ENCODE assay signal across 9 cellular contexts in genomic region chr3:129195731-129196256, GRCh38. TPM values are rescaled to one million over a fixed set of nuclear protein-coding genes. Genes with fewer than 3 reads are reported as not detected.
A peak's percentile ranks its signal among the peaks of the same experiment; 100 is the strongest.
DNase-seq lines count a peak whose midpoint lies in the region; ATAC-seq, FAIRE-seq and TF ChIP-seq lines count a peak whose summit lies in the region.
"Had no signal": no experiment of that assay in that cellular context is flagged by ENCODE, and none has a peak within 500 bp of the region (broad histone marks: within the 10 kb centered on the region; RNA-seq: fewer than 3 reads in every experiment).

No MANE protein-coding gene starts in this region.

- peaks cover 2 to 55% (median 37%) of the 10 kb centered on the region in 9 donors for H3K4me1 ChIP-seq in heart right ventricle
- H3K4me1 ChIP-seq in sigmoid colon, result peaks cover 0 to 31% (median 28%) of the 10 kb centered on the region in 4 donors

- no peaks in the 10 kb centered on the region for H3K9me3 Mint-ChIP-seq in activated T-helper 17 cell treated with anti-CD3 and anti-CD28 coated beads, Interleukin-2, amount 50 U/mL, for 72 hours
- H3K9me3 Mint-ChIP-seq: activated B cell treated with CpG ODN at 0.5 μM for 24 hours had no signal

- H3K27me3 ChIP-seq in heart right ventricle (no peaks in the 10 kb centered on the region), sigmoid colon (no peaks in the 10 kb centered on the region)

- H3K4me3 ChIP-seq in heart right ventricle (peak overlapping the region in 2 of 10 donors; percentile 14), sigmoid colon (peak overlapping the region in 3 of 4 donors; percentile 16 to 22 (median 20))

- ATAC-seq in activated T-helper 17 cell treated with anti-CD3 and anti-CD28 coated beads, Interleukin-2, amount 50 U/mL, for 72 hours (replicated peaks), result peak; percentile 83
- ATAC-seq in heart right ventricle (peak; percentile 86 to 99 (median 94)), GM18907 (IDR thresholded peaks at IDR 0.05; ENCODE audit: unreplicated experiment) (no peak), HG03025 (IDR thresholded peaks at IDR 0.05; ENCODE audit: low FRiP score, unreplicated experiment) (no peak)

- no peak overlapping the region for H3K27ac Mint-ChIP-seq in activated T-helper 17 cell treated with anti-CD3 and anti-CD28 coated beads, Interleukin-2, amount 50 U/mL, for 72 hours
- H3K27ac Mint-ChIP-seq: activated B cell treated with CpG ODN at 0.5 μM for 24 hours had no signal

- WGBS in heart right ventricle, 2 donors, result 16 to 22% methylated on average over 6 of the region's 6 CpGs
- 35 to 40% methylated on average over 6 of the region's 6 CpGs for WGBS in sigmoid colon, 2 donors

- no peak overlapping the region for H3K4me3 Mint-ChIP-seq in activated T-helper 17 cell treated with anti-CD3 and anti-CD28 coated beads, Interleukin-2, amount 50 U/mL, for 72 hours
- H3K4me3 Mint-ChIP-seq: activated B cell treated with CpG ODN at 0.5 μM for 24 hours had no signal

- H3K9me3 ChIP-seq in heart right ventricle (no peaks in the 10 kb centered on the region), sigmoid colon (no peaks in the 10 kb centered on the region)

- H3K27me3 Mint-ChIP-seq in activated T-helper 17 cell treated with anti-CD3 and anti-CD28 coated beads, Interleukin-2, amount 50 U/mL, for 72 hours, result no peaks in the 10 kb centered on the region
- H3K27me3 Mint-ChIP-seq: activated B cell treated with CpG ODN at 0.5 μM for 24 hours had no signal

- H3K36me3 ChIP-seq in heart right ventricle (peaks cover 0 to 4% (median 0%) of the 10 kb centered on the region in 9 donors), sigmoid colon (no peaks in the 10 kb centered on the region)

- TF ChIP-seq CTCF in heart right ventricle (IDR thresholded peaks at IDR 0.05) (no peak), sigmoid colon (IDR thresholded peaks at IDR 0.05) (no peak)

- peak in 2 of 4 donors; percentile 4 to 43 for TF ChIP-seq EP300 in sigmoid colon (IDR thresholded peaks at IDR 0.05)

- DNase-seq in HTR-8/SVneo (ENCODE audit: insufficient read length, low spot score) (peak; percentile 60), heart right ventricle (peak in 1 of 2 donors; percentile 74), sigmoid colon (peak; percentile 88), OCI-M2 (lab: John Stamatoyannopoulos, UW; ENCODE audit: unreplicated experiment) (no peak), COR-L47 (lab: John Stamatoyannopoulos, UW) (no peak)
- DNase-seq: activated B cell treated with CpG ODN at 0.5 μM for 24 hours had no signal

- no peaks in the 10 kb centered on the region for H3K36me3 Mint-ChIP-seq in activated T-helper 17 cell treated with anti-CD3 and anti-CD28 coated beads, Interleukin-2, amount 50 U/mL, for 72 hours (ENCODE audit: low read depth)

- intact Hi-C loops in heart right ventricle (cut with DNase I), result loop anchor here in 2 of 10 donors (1.0 to 2.0 kb wide), 2 partner anchors 29 to 30 kb away; no protein-coding TSS in a partner anchor
- intact Hi-C loops in sigmoid colon (cut with DNase I), result loop anchor here (5.0 kb wide), 1 partner anchor 47 kb away; no protein-coding TSS in a partner anchor

- FAIRE-seq in HTR-8/SVneo (lab: Jason Lieb, UNC), result peak; percentile 16

- TF ChIP-seq POLR2A in sigmoid colon (IDR thresholded peaks at IDR 0.05), result no peak

- H3K4me1 Mint-ChIP-seq in activated T-helper 17 cell treated with anti-CD3 and anti-CD28 coated beads, Interleukin-2, amount 50 U/mL, for 72 hours, result no peaks in the 10 kb centered on the region

- H3K27ac ChIP-seq in heart right ventricle (peak overlapping the region; percentile 76 to 94 (median 88)), sigmoid colon (peak overlapping the region; percentile 73 to 88 (median 82))

RNA-seq across cellular contexts. Expression of gene CNBP, which starts 12.1 kb away (rescaled TPM):
- total RNA-seq in activated T-helper 17 cell treated with anti-CD3 and anti-CD28 coated beads, Interleukin-2, amount 50 U/mL, for 72 hours, result 100 to 1,000 TPM; 188 to 274 TPM
- total RNA-seq in heart right ventricle, result 100 to 1,000 TPM; 438 to 594 (median 487) TPM
- 100 to 1,000 TPM; 324 to 372 TPM for polyA plus RNA-seq in heart right ventricle
- total RNA-seq in sigmoid colon, result 100 to 1,000 TPM; 398 to 687 (median 623) TPM
- polyA plus RNA-seq in sigmoid colon, result 100 to 1,000 TPM; 251 to 392 (median 343) TPM

RNA-seq across cellular contexts. Expression of gene ISY1, which starts 34.9 kb away (rescaled TPM):
- 10 to 100 TPM; 59.3 to 70.9 TPM for total RNA-seq in activated T-helper 17 cell treated with anti-CD3 and anti-CD28 coated beads, Interleukin-2, amount 50 U/mL, for 72 hours
- total RNA-seq in heart right ventricle (10 to 100 TPM; 26.7 to 35.4 (median 29.7) TPM), sigmoid colon (10 to 100 TPM; 18.0 to 26.0 (median 22.5) TPM)
- polyA plus RNA-seq in heart right ventricle (10 to 100 TPM; 15.9 to 24.0 TPM), sigmoid colon (10 to 100 TPM; 25.2 to 31.2 (median 28.2) TPM)

RNA-seq across cellular contexts. Expression of gene COPG1, which starts 53.6 kb away (rescaled TPM):
- total RNA-seq in activated T-helper 17 cell treated with anti-CD3 and anti-CD28 coated beads, Interleukin-2, amount 50 U/mL, for 72 hours, result 100 to 1,000 TPM; 150 to 157 TPM
- total RNA-seq in heart right ventricle, result 100 to 1,000 TPM in 4 of 10 donors, 10 to 100 TPM in 6; 79.5 to 113 (median 96.1) TPM
- 100 to 1,000 TPM in 1 of 2 donors, 10 to 100 TPM in 1; 63.7 to 154 TPM for polyA plus RNA-seq in heart right ventricle
- 10 to 100 TPM; 50.9 to 78.1 (median 57.9) TPM for total RNA-seq in sigmoid colon
- polyA plus RNA-seq in sigmoid colon, result 100 to 1,000 TPM; 104 to 151 (median 148) TPM

Comparison
In these comparisons a context has a peak if more than half of its experiments do, and no peak if none do; other contexts are left out.
1. DNase-seq: peak in HTR-8/SVneo (single experiment) and sigmoid colon (single experiment); none in OCI-M2 (single experiment) and COR-L47 (single experiment).
2. ATAC-seq: peak in activated T-helper 17 cell treated with anti-CD3 and anti-CD28 coated beads, Interleukin-2, amount 50 U/mL, for 72 hours (single experiment) and heart right ventricle (8 of 8); none in GM18907 (single experiment) and HG03025 (single experiment).